18 cellular contexts compared by ENCODE assay signal in the genomic region with DNA sequence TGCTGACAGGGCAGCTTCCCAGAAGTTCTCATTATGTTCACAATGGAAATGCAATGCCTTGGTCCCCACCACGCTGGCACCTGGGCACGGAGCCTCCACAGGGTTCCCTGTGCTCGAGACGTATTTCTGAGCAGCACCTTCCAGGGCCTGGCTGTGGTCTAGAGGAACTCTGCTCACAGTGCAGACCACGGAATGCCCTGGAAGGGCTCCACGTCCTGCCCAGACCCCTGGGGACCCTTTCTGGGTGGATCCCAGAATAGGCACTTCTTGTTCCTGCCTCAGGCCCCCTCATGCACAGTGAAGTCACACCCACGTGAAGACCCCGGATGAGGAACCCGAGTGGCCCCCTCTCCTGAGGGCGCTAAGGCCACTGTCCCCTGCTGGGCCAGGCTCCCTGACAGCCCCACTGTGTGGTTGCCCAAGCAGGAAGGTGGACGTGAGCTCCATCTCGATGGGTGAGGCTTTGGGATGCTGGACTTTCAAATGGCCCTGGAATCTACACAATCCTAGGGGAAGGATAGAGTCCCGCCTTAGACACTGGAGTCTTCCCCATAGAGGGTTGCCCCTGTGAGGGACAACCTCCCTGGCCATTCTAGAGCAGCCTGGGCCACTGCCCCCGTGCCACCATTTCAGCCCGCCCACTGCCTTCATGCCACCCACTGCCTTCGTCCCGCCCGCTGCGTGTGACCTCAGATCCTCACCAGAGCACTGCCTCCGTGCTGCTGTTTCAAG.
A peak's percentile ranks its signal among the peaks of the same experiment; 100 is the strongest.
DNase-seq lines count a peak whose midpoint lies in the region; ATAC-seq and TF ChIP-seq lines count a peak whose summit lies in the region.
"Had no signal": no experiment of that assay in that cellular context is flagged by ENCODE, and none has a peak within 500 bp of the region (broad histone marks: within the 10 kb centered on the region; RNA-seq: fewer than 3 reads in every experiment).

No MANE protein-coding gene starts in this region.

- peaks cover 6% of the 10 kb centered on the region for H3K27me3 Mint-ChIP-seq in activated CD8-positive, alpha-beta T cell treated with anti-CD3 and anti-CD28 coated beads for 36 hours
- H3K27me3 Mint-ChIP-seq: CD4-positive, CD25-positive, alpha-beta regulatory T cell had no signal

- intact Hi-C loops in Right ventricle myocardium inferior (cut with DNase I) (no loop called here), Right ventricle myocardium superior (cut with DNase I) (no loop called here), mucosa of descending colon (cut with DNase I, micrococcal nuclease) (no loop called here), spleen (cut with DNase I; ENCODE audit: low total_unique reads) (no loop called here)
- intact Hi-C loops in activated CD8-positive, alpha-beta T cell treated with anti-CD3 and anti-CD28 coated beads for 36 hours (cut with micrococcal nuclease) = no loop called here

- H3K9me3 Mint-ChIP-seq in activated CD8-positive, alpha-beta T cell treated with anti-CD3 and anti-CD28 coated beads for 36 hours = peaks cover 5% of the 10 kb centered on the region

- POLR2A ChIA-PET in activated CD8-positive, alpha-beta T cell treated with anti-CD3 and anti-CD28 coated beads for 36 hours (lab: Charles Lee) = no interaction called here

- TF ChIP-seq CTCF in RWPE2 (IDR thresholded peaks at IDR 0.05; ENCODE audit: poor library complexity, severe bottlenecking) (no peak), mucosa of descending colon (IDR thresholded peaks at IDR 0.05) (no peak), spleen (IDR thresholded peaks at IDR 0.05 in 8 of 11, conservative IDR thresholded peaks at IDR 0.05 in 3 of 11) (no peak)
- TF ChIP-seq CTCF in activated CD8-positive, alpha-beta T cell treated with anti-CD3 and anti-CD28 coated beads for 36 hours (IDR thresholded peaks at IDR 0.05) = no peak

- H3K27me3 ChIP-seq in RWPE2 (ENCODE audit: insufficient read depth, poor library complexity, severe bottlenecking) (no peaks in the 10 kb centered on the region), spleen (replicated peaks in 1 of 7) (peaks cover 0 to 38% (median 0%) of the 10 kb centered on the region in 7 donors)
- H3K27me3 ChIP-seq: SJCRH30 had no signal

- H3K9me3 ChIP-seq in RWPE2 (ENCODE audit: severe bottlenecking) = no peaks in the 10 kb centered on the region
- no peaks in the 10 kb centered on the region for H3K9me3 ChIP-seq in mucosa of descending colon
- peaks cover 0 to 12% (median 4%) of the 10 kb centered on the region in 8 donors for H3K9me3 ChIP-seq in spleen
- H3K9me3 ChIP-seq: SJCRH30 had no signal

- H3K4me3 ChIP-seq in RWPE2 (ENCODE audit: severe bottlenecking) (no peak overlapping the region), mucosa of descending colon (no peak overlapping the region), spleen (no peak overlapping the region)
- H3K4me3 ChIP-seq: SJCRH30 had no signal

- no peak for TF ChIP-seq POLR2A in spleen (IDR thresholded peaks at IDR 0.05)

- H3K36me3 ChIP-seq in RWPE2 (ENCODE audit: low read depth) = no peaks in the 10 kb centered on the region
- no peaks in the 10 kb centered on the region for H3K36me3 ChIP-seq in mucosa of descending colon (ENCODE audit: low read depth)
- H3K36me3 ChIP-seq in spleen = no peaks in the 10 kb centered on the region
- H3K36me3 ChIP-seq: SJCRH30 had no signal

- WGBS in spleen, 5 donors = 79 to 86% (median 84%) methylated on average over 19 to 20 of the region's 20 CpGs

- CTCF ChIA-PET in activated CD8-positive, alpha-beta T cell treated with anti-CD3 and anti-CD28 coated beads for 36 hours (lab: Charles Lee) = no interaction called here

- H3K4me1 Mint-ChIP-seq in activated CD8-positive, alpha-beta T cell treated with anti-CD3 and anti-CD28 coated beads for 36 hours (ENCODE audit: low read depth) = peaks cover 2% of the 10 kb centered on the region
- H3K4me1 Mint-ChIP-seq: CD4-positive, CD25-positive, alpha-beta regulatory T cell had no signal

- H3K4me3 Mint-ChIP-seq in activated CD8-positive, alpha-beta T cell treated with anti-CD3 and anti-CD28 coated beads for 36 hours = no peak overlapping the region
- H3K4me3 Mint-ChIP-seq: CD4-positive, CD25-positive, alpha-beta regulatory T cell had no signal

- H3K4me1 ChIP-seq in RWPE2 (ENCODE audit: insufficient read depth, poor library complexity, severe bottlenecking) = no peaks in the 10 kb centered on the region
- H3K4me1 ChIP-seq in mucosa of descending colon (ENCODE audit: low read depth) = no peaks in the 10 kb centered on the region
- no peaks in the 10 kb centered on the region for H3K4me1 ChIP-seq in spleen
- H3K4me1 ChIP-seq: SJCRH30 had no signal

- H3K36me3 Mint-ChIP-seq in activated CD8-positive, alpha-beta T cell treated with anti-CD3 and anti-CD28 coated beads for 36 hours (ENCODE audit: low read depth) = no peaks in the 10 kb centered on the region
- H3K36me3 Mint-ChIP-seq: CD4-positive, CD25-positive, alpha-beta regulatory T cell had no signal

- no peak overlapping the region for H3K27ac ChIP-seq in RWPE2 (ENCODE audit: poor library complexity, severe bottlenecking)
- H3K27ac ChIP-seq in spleen = no peak overlapping the region
- H3K27ac ChIP-seq: RWPE1, SJCRH30 had no signal

- peak; percentile 61 for DNase-seq in Right ventricle myocardium inferior (ENCODE audit: missing footprints)
- no peak for DNase-seq in Right ventricle myocardium superior
- peak; percentile 31 for DNase-seq in RWPE2 (ENCODE audit: low spot score)
- DNase-seq in mucosa of descending colon = peak in 2 of 3 donors; percentile 37 to 39
- peak; percentile 58 for DNase-seq in spleen
- no peak for DNase-seq in activated CD8-positive, alpha-beta T cell treated with anti-CD3 and anti-CD28 coated beads for 36 hours
- DNase-seq in HuH-7.5 (ENCODE audit: low spot score) = no peak
- DNase-seq: CD4-positive, CD25-positive, alpha-beta regulatory T cell; KG1; NCI-H1092 treated with DMSO at 0.1 percent for 48 hours; NCI-H1436 treated with DMSO at 0.1 percent for 48 hours; NCI-H226; NCI-H510A treated with DMSO at 0.1 percent for 48 hours; NCI-H748 treated with DMSO at 0.1 percent for 48 hours; NK-92 treated with Interleukin-12 subunit alpha and Interleukin-12 subunit beta, amount 100 ng/mL, for 24 hours; SJCRH30 had no signal

- ATAC-seq in Right ventricle myocardium inferior (no peak), Right ventricle myocardium superior (ENCODE audit: poor library complexity) (no peak), RWPE2 (ENCODE audit: low read depth) (no peak), mucosa of descending colon (no peak), HG03095 (IDR thresholded peaks at IDR 0.05; ENCODE audit: unreplicated experiment) (no peak)
- no peak for ATAC-seq in activated CD8-positive, alpha-beta T cell treated with anti-CD3 and anti-CD28 coated beads for 36 hours

- H3K27ac Mint-ChIP-seq in activated CD8-positive, alpha-beta T cell treated with anti-CD3 and anti-CD28 coated beads for 36 hours = no peak overlapping the region
- H3K27ac Mint-ChIP-seq: CD4-positive, CD25-positive, alpha-beta regulatory T cell had no signal

Comparison
In these comparisons a context has a peak if more than half of its experiments do, and no peak if none do; other contexts are left out.
1. DNase-seq: peak in Right ventricle myocardium inferior (single experiment), RWPE2 (single experiment), mucosa of descending colon (2 of 3) and spleen (single experiment); none in Right ventricle myocardium superior (single experiment), activated CD8-positive, alpha-beta T cell treated with anti-CD3 and anti-CD28 coated beads for 36 hours (single experiment) and HuH-7.5 (single experiment).